In genomic region chr20:32467506-32468312, GRCh38 we compare ENCODE assay signal across 15 cellular contexts.
DNase-seq lines count a peak whose midpoint lies in the region; TF ChIP-seq lines count a peak whose summit lies in the region.
"Had no signal": no experiment of that assay in that cellular context is flagged by ENCODE, and none has a peak within 500 bp of the region (broad histone marks: within the 10 kb centered on the region; RNA-seq: fewer than 3 reads in every experiment).

No MANE protein-coding gene starts in this region.

- intact Hi-C loops in stomach (cut with DNase I; ENCODE audit: low total_unique reads) = no loop called here

- peak overlapping the region; percentile 79 for H4K91ac ChIP-seq in mesenchymal stem cell (ENCODE audit: low read length)

- H2BK120ac ChIP-seq in mesenchymal stem cell (ENCODE audit: low read depth, low read length) = peak overlapping the region; percentile 65

- TF ChIP-seq CTCF in HFFc6 (IDR thresholded peaks at IDR 0.05) (no peak), stomach (IDR thresholded peaks at IDR 0.05) (no peak)

- no peak overlapping the region for H3K4me2 ChIP-seq in mesenchymal stem cell (ENCODE audit: low read length, poor library complexity, severe bottlenecking)

- H2AFZ ChIP-seq in mesenchymal stem cell (ENCODE audit: low read depth, low read length) = no peak overlapping the region
- H2AFZ ChIP-seq: GM23248, parathyroid adenoma had no signal

- H3K4me1 ChIP-seq in mesenchymal stem cell (ENCODE audit: control insufficient read depth, insufficient read depth, low read depth, low read length) = peaks cover 84% of the 10 kb centered on the region
- peaks cover 75 to 97% (median 84%) of the 10 kb centered on the region in 4 donors for H3K4me1 ChIP-seq in stomach
- H3K4me1 ChIP-seq: parathyroid adenoma had no signal

- H3K23ac ChIP-seq in mesenchymal stem cell (ENCODE audit: low read length in 2 of 2) = no peak overlapping the region

- peak overlapping the region; percentile 5; the same call in 1 of the 2 replicates for H3K27ac Mint-ChIP-seq in HFFc6
- H3K27ac Mint-ChIP-seq: activated CD4-positive, alpha-beta T cell treated with anti-CD3 and anti-CD28 coated beads, Interleukin-2, amount 10 ng/mL, durations not matched to agents 7 days and 5 days; T-helper 1 cell treated with Interleukin-12 subunit alpha and Interleukin-12 subunit beta and Interleukin-4 antibody, amounts not matched to agents 30 μg/mL and 1 μg/mL, for 36 hours had no signal

- no peaks in the 10 kb centered on the region for H3K27me3 ChIP-seq in mesenchymal stem cell (ENCODE audit: control insufficient read depth in 1 of 2, insufficient read depth in 1 of 2, low read length in 2 of 2)
- no peaks in the 10 kb centered on the region for H3K27me3 ChIP-seq in stomach

- TF ChIP-seq POLR2A in stomach (IDR thresholded peaks at IDR 0.05) = no peak

- H3K9me3 Mint-ChIP-seq in HFFc6 = no peaks in the 10 kb centered on the region
- H3K9me3 Mint-ChIP-seq: activated CD4-positive, alpha-beta T cell treated with anti-CD3 and anti-CD28 coated beads, Interleukin-2, amount 10 ng/mL, durations not matched to agents 7 days and 5 days; CD4-positive, CD25-positive, alpha-beta regulatory T cell; T-helper 1 cell treated with Interleukin-12 subunit alpha and Interleukin-12 subunit beta and Interleukin-4 antibody, amounts not matched to agents 30 μg/mL and 1 μg/mL, for 36 hours had no signal

- no peaks in the 10 kb centered on the region for H3K79me1 ChIP-seq in mesenchymal stem cell (replicated peaks; ENCODE audit: low read length, poor library complexity, severe bottlenecking)

- no peak overlapping the region for H3K4me3 Mint-ChIP-seq in HFFc6
- H3K4me3 Mint-ChIP-seq: activated CD4-positive, alpha-beta T cell treated with anti-CD3 and anti-CD28 coated beads, Interleukin-2, amount 10 ng/mL, durations not matched to agents 7 days and 5 days; CD4-positive, CD25-positive, alpha-beta regulatory T cell; T-helper 1 cell treated with Interleukin-12 subunit alpha and Interleukin-12 subunit beta and Interleukin-4 antibody, amounts not matched to agents 30 μg/mL and 1 μg/mL, for 36 hours had no signal

- H3K4me3 ChIP-seq in mesenchymal stem cell (ENCODE audit: insufficient read depth in 1 of 2, low read depth in 1 of 2, low read length in 2 of 2) (no peak overlapping the region), stomach (no peak overlapping the region)
- H3K4me3 ChIP-seq: GM23248 had no signal

- no peak overlapping the region for H2BK15ac ChIP-seq in mesenchymal stem cell (ENCODE audit: low read depth, poor library complexity, severe bottlenecking)

- peak overlapping the region in 1 of 2 experiments; percentile 15 for H3K14ac ChIP-seq in mesenchymal stem cell (ENCODE audit: low read length in 2 of 2)

- DNase-seq in HFFc6 = no peak
- DNase-seq in mesenchymal stem cell = no peak
- peak; percentile 57 for DNase-seq in stomach
- DNase-seq in activated effector memory CD4-positive, alpha-beta T cell treated with anti-CD3 and anti-CD28 coated beads, Interleukin-2, amount 50 U/mL, for 16 hours = no peak
- no peak for DNase-seq in HUDEP-2 (lab: John Stamatoyannopoulos, UW; ENCODE audit: unreplicated experiment in 76 of 76)
- no peak for DNase-seq in middle frontal gyrus (ENCODE audit: extremely low spot score, low spot score)
- DNase-seq: activated CD4-positive, alpha-beta T cell treated with anti-CD3 and anti-CD28 coated beads, Interleukin-2, amount 10 ng/mL, durations not matched to agents 7 days and 5 days; activated T-cell treated with anti-CD3 and anti-CD28 coated beads, Interleukin-2, amount 50 U/mL, for 48 hours; CD4-positive, CD25-positive, alpha-beta regulatory T cell; glutamatergic neuron; GM23248; NCI-H1694 treated with DMSO at 0.1 percent for 48 hours had no signal

- peak overlapping the region; percentile 10 for H4K8ac ChIP-seq in mesenchymal stem cell (ENCODE audit: low read length)

- peaks cover 22% of the 10 kb centered on the region for H3K4me1 Mint-ChIP-seq in HFFc6 (ENCODE audit: low read depth)
- H3K4me1 Mint-ChIP-seq: activated CD4-positive, alpha-beta T cell treated with anti-CD3 and anti-CD28 coated beads, Interleukin-2, amount 10 ng/mL, durations not matched to agents 7 days and 5 days had no signal

- H3K4ac ChIP-seq in mesenchymal stem cell (ENCODE audit: low read depth in 1 of 2, low read length in 2 of 2) = peak overlapping the region; percentile 41 to 48

- H2BK5ac ChIP-seq in mesenchymal stem cell (ENCODE audit: low read depth, low read length, poor library complexity, severe bottlenecking) = no peak overlapping the region

- no peak for TF ChIP-seq EP300 in stomach (IDR thresholded peaks at IDR 0.05)

- peaks cover 7% of the 10 kb centered on the region; the same call in 1 of the 2 replicates for H3K36me3 Mint-ChIP-seq in HFFc6 (ENCODE audit: low read depth)

- peak overlapping the region; percentile 1 to 68 for H3K18ac ChIP-seq in mesenchymal stem cell (ENCODE audit: low read depth in 1 of 2, low read length in 2 of 2)

- H2BK12ac ChIP-seq in mesenchymal stem cell (ENCODE audit: low read length in 2 of 2) = peak overlapping the region; percentile 4 to 11

- H3K9ac ChIP-seq in mesenchymal stem cell (ENCODE audit: low read length) = no peak overlapping the region
- H3K9ac ChIP-seq: GM23248, parathyroid adenoma had no signal

- 98% methylated on average over 9 of the region's 12 CpGs for WGBS in mesenchymal stem cell
- 68 to 81% (median 74%) methylated on average over 11 to 12 of the region's 12 CpGs for WGBS in stomach, 5 donors

- H3K27ac ChIP-seq in cingulate gyrus (ENCODE audit: low read depth, low read length) = peak overlapping the region; percentile 97
- no peak overlapping the region for H3K27ac ChIP-seq in mesenchymal stem cell (ENCODE audit: low read length, poor library complexity, severe bottlenecking)
- peak overlapping the region; percentile 77 to 93 (median 85) for H3K27ac ChIP-seq in stomach
- H3K27ac ChIP-seq: GM23248, parathyroid adenoma had no signal

- H3K9me3 ChIP-seq in mesenchymal stem cell (ENCODE audit: control insufficient read depth, low read length) (no peaks in the 10 kb centered on the region), stomach (no peaks in the 10 kb centered on the region)

- peaks cover 11 to 81% of the 10 kb centered on the region in 2 experiments for H3K36me3 ChIP-seq in mesenchymal stem cell (ENCODE audit: control insufficient read depth in 1 of 2, insufficient read depth in 2 of 2, low read depth in 1 of 2, low read length in 2 of 2)
- H3K36me3 ChIP-seq in stomach = peaks cover 0 to 22% (median 12%) of the 10 kb centered on the region in 4 donors

- H3K27me3 Mint-ChIP-seq in HFFc6 (ENCODE audit: insufficient read depth) = peaks cover 2% of the 10 kb centered on the region; the same call in 1 of the 2 replicates
- H3K27me3 Mint-ChIP-seq: activated CD4-positive, alpha-beta T cell treated with anti-CD3 and anti-CD28 coated beads, Interleukin-2, amount 10 ng/mL, durations not matched to agents 7 days and 5 days; CD4-positive, CD25-positive, alpha-beta regulatory T cell had no signal

- H2AK5ac ChIP-seq in mesenchymal stem cell (ENCODE audit: low read length, severe bottlenecking) = peak overlapping the region; percentile 38
